Comparison of ENCODE assay signal across 18 cellular contexts in genomic region chr9:39108145-39108544, GRCh38.
DNase-seq lines count a peak whose midpoint lies in the region; ATAC-seq and TF ChIP-seq lines count a peak whose summit lies in the region.
"Had no signal": no experiment of that assay in that cellular context is flagged by ENCODE, and none has a peak within 500 bp of the region (broad histone marks: within the 10 kb centered on the region; RNA-seq: fewer than 3 reads in every experiment).

No MANE protein-coding gene starts in this region.

- no peak for TF ChIP-seq CTCF in RWPE2 (IDR thresholded peaks at IDR 0.05; ENCODE audit: poor library complexity, severe bottlenecking)

- no peak overlapping the region for H3K4me3 Mint-ChIP-seq in stimulated activated memory B cell treated with anti-CD40 and anti-IgM and Interleukin-4, amounts not matched to agents 10 μg/mL and 1 μg/mL and 100 μg/mL, for 72 hours
- H3K4me3 Mint-ChIP-seq: CD4-positive, alpha-beta memory T cell had no signal

- H3K4me1 Mint-ChIP-seq in stimulated activated memory B cell treated with anti-CD40 and anti-IgM and Interleukin-4, amounts not matched to agents 10 μg/mL and 1 μg/mL and 100 μg/mL, for 72 hours = no peaks in the 10 kb centered on the region
- H3K4me1 Mint-ChIP-seq: CD4-positive, alpha-beta memory T cell had no signal

- H3K9me3 Mint-ChIP-seq in stimulated activated memory B cell treated with anti-CD40 and anti-IgM and Interleukin-4, amounts not matched to agents 10 μg/mL and 1 μg/mL and 100 μg/mL, for 72 hours = no peaks in the 10 kb centered on the region

- no peaks in the 10 kb centered on the region for H3K36me3 ChIP-seq in RWPE2 (ENCODE audit: low read depth)

- H3K27ac Mint-ChIP-seq in stimulated activated memory B cell treated with anti-CD40 and anti-IgM and Interleukin-4, amounts not matched to agents 10 μg/mL and 1 μg/mL and 100 μg/mL, for 72 hours = no peak overlapping the region
- H3K27ac Mint-ChIP-seq: CD4-positive, alpha-beta memory T cell had no signal

- no peak for ATAC-seq in RWPE2 (ENCODE audit: low read depth)
- peak; percentile 19 for ATAC-seq in stimulated activated memory B cell treated with anti-CD40 and anti-IgM and Interleukin-4, amounts not matched to agents 10 μg/mL and 1 μg/mL and 100 μg/mL, for 72 hours
- no peak for ATAC-seq in HG03457 (IDR thresholded peaks at IDR 0.05; ENCODE audit: unreplicated experiment)
- no peak for ATAC-seq in HG02678 (IDR thresholded peaks at IDR 0.05; ENCODE audit: unreplicated experiment)
- ATAC-seq: GM12878 had no signal

- H3K36me3 Mint-ChIP-seq in stimulated activated memory B cell treated with anti-CD40 and anti-IgM and Interleukin-4, amounts not matched to agents 10 μg/mL and 1 μg/mL and 100 μg/mL, for 72 hours = no peaks in the 10 kb centered on the region
- H3K36me3 Mint-ChIP-seq: CD4-positive, alpha-beta memory T cell had no signal

- H3K27me3 ChIP-seq in RWPE2 (ENCODE audit: insufficient read depth, poor library complexity, severe bottlenecking) = no peaks in the 10 kb centered on the region

- H3K4me3 ChIP-seq in RWPE2 (ENCODE audit: severe bottlenecking) = no peak overlapping the region
- H3K4me3 ChIP-seq: GM12878, GM23248 had no signal

- no peaks in the 10 kb centered on the region for H3K4me1 ChIP-seq in RWPE2 (ENCODE audit: insufficient read depth, poor library complexity, severe bottlenecking)

- H3K27me3 Mint-ChIP-seq in stimulated activated memory B cell treated with anti-CD40 and anti-IgM and Interleukin-4, amounts not matched to agents 10 μg/mL and 1 μg/mL and 100 μg/mL, for 72 hours = no peaks in the 10 kb centered on the region

- DNase-seq in D341Med (ENCODE audit: low spot score) (peak; percentile 3), Daoy (ENCODE audit: low read depth) (peak; percentile 0), RWPE2 (ENCODE audit: low spot score) (peak; percentile 19)
- DNase-seq: C1 segment of cervical spinal cord; Calu3; CD4-positive, alpha-beta memory T cell; COR-L47; DMS153; DND-41; EL; GDM1; GM23248; H7; HCEC 1CT had no signal

- H3K27ac ChIP-seq in RWPE2 (ENCODE audit: poor library complexity, severe bottlenecking) = no peak overlapping the region
- H3K27ac ChIP-seq: GM23248 had no signal

- H3K9me3 ChIP-seq in RWPE2 (ENCODE audit: severe bottlenecking) = no peaks in the 10 kb centered on the region
